ENCODE assay signal across 16 cellular contexts in the genomic region with DNA sequence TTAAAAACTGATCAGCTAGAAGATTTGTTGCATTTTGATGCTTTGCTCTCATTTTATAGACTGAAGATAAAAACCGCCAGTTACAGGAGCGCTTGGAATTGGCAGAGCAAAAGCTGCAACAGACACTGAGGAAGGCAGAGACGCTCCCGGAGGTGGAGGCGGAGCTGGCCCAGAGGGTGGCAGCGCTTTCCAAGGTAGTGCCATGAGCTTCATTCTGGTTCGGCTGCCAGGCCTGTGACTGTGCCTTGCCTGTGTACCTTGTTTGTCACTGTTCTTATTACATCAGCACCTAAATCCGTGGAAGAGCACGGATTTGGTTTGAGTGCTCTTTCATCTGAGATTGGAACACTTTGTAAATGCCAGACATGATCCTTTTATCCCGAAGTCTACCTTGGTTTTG.
"Had no signal": no experiment of that assay in that cellular context is flagged by ENCODE, and none has a peak within 500 bp of the region (broad histone marks: within the 10 kb centered on the region; RNA-seq: fewer than 3 reads in every experiment).

No MANE protein-coding gene starts in this region.

- DNase-seq: activated CD4-positive, alpha-beta T cell treated with anti-CD3 and anti-CD28 coated beads, Interleukin-2, amount 10 ng/mL, durations not matched to agents 7 days and 5 days; activated gamma-delta T cell; activated T-cell treated with anti-CD3 and anti-CD28 coated beads, Interleukin-2, amount 50 U/mL, for 72 hours; amniotic stem cell; body of pancreas; erythroblast; gastrocnemius medialis; kidney; nephron progenitor cell; retina; stimulated activated CD4-positive, alpha-beta T cell treated with anti-CD3 and anti-CD28 coated beads, Interleukin-2, amount 100 ng/mL, for 48 hours; tibial artery; uterus had no signal

- H3K4me3 Mint-ChIP-seq: activated CD4-positive, alpha-beta T cell treated with anti-CD3 and anti-CD28 coated beads, Interleukin-2, amount 10 ng/mL, durations not matched to agents 7 days and 5 days; activated naive CD8-positive, alpha-beta T cell; activated T-cell treated with anti-CD3 and anti-CD28 coated beads, Interleukin-2, amount 50 U/mL, for 72 hours; central memory CD8-positive, alpha-beta T cell; nephron progenitor cell; stimulated activated memory B cell treated with anti-CD40 and anti-IgM and Interleukin-4, amounts not matched to agents 10 μg/mL and 1 μg/mL and 100 μg/mL, for 72 hours had no signal

- H3K27ac Mint-ChIP-seq: activated CD4-positive, alpha-beta T cell treated with anti-CD3 and anti-CD28 coated beads, Interleukin-2, amount 10 ng/mL, durations not matched to agents 7 days and 5 days; activated naive CD8-positive, alpha-beta T cell; activated T-cell treated with anti-CD3 and anti-CD28 coated beads, Interleukin-2, amount 50 U/mL, for 72 hours; nephron progenitor cell; stimulated activated memory B cell treated with anti-CD40 and anti-IgM and Interleukin-4, amounts not matched to agents 10 μg/mL and 1 μg/mL and 100 μg/mL, for 72 hours had no signal

- H3K27me3 Mint-ChIP-seq: activated CD4-positive, alpha-beta T cell treated with anti-CD3 and anti-CD28 coated beads, Interleukin-2, amount 10 ng/mL, durations not matched to agents 7 days and 5 days; activated naive CD8-positive, alpha-beta T cell; central memory CD8-positive, alpha-beta T cell; stimulated activated memory B cell treated with anti-CD40 and anti-IgM and Interleukin-4, amounts not matched to agents 10 μg/mL and 1 μg/mL and 100 μg/mL, for 72 hours had no signal

- H3K27me3 ChIP-seq: body of pancreas, gastrocnemius medialis, tibial artery, uterus had no signal

- H3K4me1 Mint-ChIP-seq: activated CD4-positive, alpha-beta T cell treated with anti-CD3 and anti-CD28 coated beads, Interleukin-2, amount 10 ng/mL, durations not matched to agents 7 days and 5 days; central memory CD8-positive, alpha-beta T cell; stimulated activated memory B cell treated with anti-CD40 and anti-IgM and Interleukin-4, amounts not matched to agents 10 μg/mL and 1 μg/mL and 100 μg/mL, for 72 hours had no signal

- H3K9me3 Mint-ChIP-seq: activated CD4-positive, alpha-beta T cell treated with anti-CD3 and anti-CD28 coated beads, Interleukin-2, amount 10 ng/mL, durations not matched to agents 7 days and 5 days; activated T-cell treated with anti-CD3 and anti-CD28 coated beads, Interleukin-2, amount 50 U/mL, for 72 hours; central memory CD8-positive, alpha-beta T cell; stimulated activated memory B cell treated with anti-CD40 and anti-IgM and Interleukin-4, amounts not matched to agents 10 μg/mL and 1 μg/mL and 100 μg/mL, for 72 hours had no signal

- H3K4me3 ChIP-seq: body of pancreas, gastrocnemius medialis, tibial artery, uterus had no signal

- H3K9me3 ChIP-seq: body of pancreas, gastrocnemius medialis, tibial artery, uterus had no signal

- H3K4me1 ChIP-seq: body of pancreas, uterus had no signal

- ATAC-seq: activated T-cell treated with anti-CD3 and anti-CD28 coated beads, Interleukin-2, amount 50 U/mL, for 72 hours; body of pancreas; stimulated activated memory B cell treated with anti-CD40 and anti-IgM and Interleukin-4, amounts not matched to agents 10 μg/mL and 1 μg/mL and 100 μg/mL, for 72 hours had no signal

- H3K36me3 ChIP-seq: uterus had no signal

- H3K27ac ChIP-seq: body of pancreas, tibial artery, uterus had no signal
